In genomic region chr19:42042455-42043170, GRCh38 we compare ENCODE assay signal across 18 cellular contexts. TPM values are rescaled to one million over a fixed set of nuclear protein-coding genes. Genes with fewer than 3 reads are reported as not detected.
DNase-seq lines count a peak whose midpoint lies in the region; ATAC-seq, FAIRE-seq and TF ChIP-seq lines count a peak whose summit lies in the region.
"Had no signal": no experiment of that assay in that cellular context is flagged by ENCODE, and none has a peak within 500 bp of the region (broad histone marks: within the 10 kb centered on the region; RNA-seq: fewer than 3 reads in every experiment).

No MANE protein-coding gene starts in this region.

- H4K8ac ChIP-seq in H1 (ENCODE audit: extremely low read depth, insufficient read depth, low read length), result peak overlapping the region; percentile 43; the same call in 1 of the 2 replicates

- H3K4me3 ChIP-seq in left ventricle myocardium inferior (no peak overlapping the region), heart left ventricle (no peak overlapping the region), H1 (ENCODE audit: extremely low read depth in 1 of 4, insufficient read depth in 2 of 4, low read depth in 3 of 4, low read length in 4 of 4) (no peak overlapping the region)
- H3K4me3 ChIP-seq: GM12878 had no signal

- H4K91ac ChIP-seq in H1 (replicated peaks; ENCODE audit: insufficient read length, low read length), result no peak overlapping the region

- H3K79me2 ChIP-seq in H1 (ENCODE audit: control insufficient read depth in 1 of 2, insufficient read depth in 2 of 2, low read length in 2 of 2), result no peaks in the 10 kb centered on the region

- H3K4me1 ChIP-seq in left ventricle myocardium inferior (peaks cover 33% of the 10 kb centered on the region), heart left ventricle (peaks cover 0 to 31% (median 8%) of the 10 kb centered on the region in 12 donors), H1 (replicated peaks in 1 of 4; ENCODE audit: control insufficient read depth in 3 of 4, insufficient read depth in 4 of 4, low read length in 3 of 4) (no peaks in the 10 kb centered on the region)

- H3K27me3 ChIP-seq in left ventricle myocardium inferior (ENCODE audit: low read depth) (no peaks in the 10 kb centered on the region), heart left ventricle (no peaks in the 10 kb centered on the region), H1 (replicated peaks in 1 of 4; ENCODE audit: control insufficient read depth in 3 of 4, extremely low read depth in 1 of 4, insufficient read depth in 3 of 4, low read length in 3 of 4) (no peaks in the 10 kb centered on the region)

- POLR2A ChIA-PET in H1 (lab: Charles Lee; ENCODE audit: partially characterized antibody), result interaction anchor here (1.0 to 1.4 kb wide), 3 partner anchors 10 to 19 kb away, joined by 3 to 4 read pairs (median 3); no protein-coding TSS in a partner anchor

- H3K9ac ChIP-seq in H1 (replicated peaks in 1 of 4; ENCODE audit: extremely low read depth in 1 of 4, low read depth in 3 of 4, low read length in 3 of 4), result no peak overlapping the region

- intact Hi-C loops in left ventricle myocardium inferior (cut with micrococcal nuclease) (no loop called here), heart left ventricle (cut with DNase I) (no loop called here)

- no peak overlapping the region for H3K4me2 ChIP-seq in H1 (ENCODE audit: insufficient read depth in 1 of 2, low read depth in 2 of 2, low read length in 2 of 2)

- H3K36me3 ChIP-seq in left ventricle myocardium inferior (no peaks in the 10 kb centered on the region), heart left ventricle (no peaks in the 10 kb centered on the region), H1 (ENCODE audit: control insufficient read depth in 2 of 4, insufficient read depth in 4 of 4, low read length in 3 of 4) (peaks cover 22 to 52% (median 39%) of the 10 kb centered on the region in 4 experiments; a peak in 6 of 8 replicates)

- TF ChIP-seq RAD21 in H1 (IDR thresholded peaks at IDR 0.05 in 1 of 2, conservative IDR thresholded peaks at IDR 0.05 in 1 of 2; ENCODE audit: low read depth in 2 of 2, low read length in 2 of 2), result no peak

- no peak overlapping the region for H3K4ac ChIP-seq in H1 (replicated peaks; ENCODE audit: insufficient read length, low read depth, low read length)

- no peak overlapping the region for H2BK120ac ChIP-seq in H1 (replicated peaks; ENCODE audit: low read depth, low read length)

- H3K23me2 ChIP-seq in H1 (ENCODE audit: low read depth, low read length), result no peaks in the 10 kb centered on the region

- 86 to 93% (median 89%) methylated on average over 16 to 30 of the region's 30 CpGs for WGBS in heart left ventricle, 4 donors
- 90% methylated on average over 28 of the region's 30 CpGs; no CpG with 5 or more reads in 1 of the 2 experiments for WGBS in H1 (ENCODE audit: extremely low coverage in 1 of 2, insufficient coverage in 1 of 2, insufficient read length in 1 of 2, insufficient replicate concordance in 2 of 2, low coverage in 1 of 2, low lambda C conversion rate in 2 of 2, missing lambda C conversion rate in 1 of 2), 2 experiments

- H2BK5ac ChIP-seq in H1 (ENCODE audit: low read depth, low read length), result no peak overlapping the region

- FAIRE-seq in H1 (lab: Jason Lieb, UNC), result no peak
- FAIRE-seq: GM12878, GM18507 had no signal

- H3K79me1 ChIP-seq in H1 (ENCODE audit: low read depth, low read length), result no peaks in the 10 kb centered on the region; the same call in 1 of the 2 replicates

- H4K5ac ChIP-seq in H1 (ENCODE audit: insufficient read length, low read depth, low read length), result no peak overlapping the region

- H4K20me1 ChIP-seq in H1 (replicated peaks in 1 of 2; ENCODE audit: control insufficient read depth in 1 of 2, insufficient read depth in 2 of 2, low read length in 2 of 2), result peaks cover 3 to 8% of the 10 kb centered on the region in 2 experiments

- ATAC-seq in heart left ventricle, result no peak
- ATAC-seq: GM12878 had no signal

- TF ChIP-seq POLR2A in heart left ventricle (IDR thresholded peaks at IDR 0.05) (no peak), H1 (IDR thresholded peaks at IDR 0.05; ENCODE audit: control extremely low read depth in 1 of 2, low read depth in 2 of 2, low read length in 2 of 2) (no peak)

- CTCF ChIA-PET in H1 (lab: Charles Lee; ENCODE audit: partially characterized antibody), result interaction anchor here (1.5 to 3.0 kb wide), 3 partner anchors 9 to 19 kb away, joined by 4 to 15 read pairs (median 5); no protein-coding TSS in a partner anchor

- H2BK20ac ChIP-seq in H1 (ENCODE audit: low read length), result no peak overlapping the region

- no peak overlapping the region for H3K23ac ChIP-seq in H1 (ENCODE audit: insufficient read length)

- H3K27ac ChIP-seq in left ventricle myocardium inferior (replicated peaks) (peak overlapping the region; percentile 93), heart left ventricle (peak overlapping the region in 4 of 12 donors; percentile 20 to 49 (median 45)), H1 (ENCODE audit: low read depth, low read length) (no peak overlapping the region), temporal lobe (ENCODE audit: low read depth, low read length) (peak overlapping the region; percentile 75)
- H3K27ac ChIP-seq: 22Rv1 had no signal

- H3K9me3 ChIP-seq in left ventricle myocardium inferior (replicated peaks), result no peaks in the 10 kb centered on the region
- no peaks in the 10 kb centered on the region for H3K9me3 ChIP-seq in heart left ventricle
- H3K9me3 ChIP-seq in H1 (ENCODE audit: insufficient read depth in 2 of 2, low read depth in 1 of 2, low read length in 1 of 2), result no peaks in the 10 kb centered on the region

- H2BK15ac ChIP-seq in H1 (ENCODE audit: low read length), result no peak overlapping the region

- no peak overlapping the region for H3K14ac ChIP-seq in H1 (ENCODE audit: insufficient read length)

- no peak overlapping the region for H2AFZ ChIP-seq in H1 (ENCODE audit: low read length)

- no peak overlapping the region for H2AK5ac ChIP-seq in H1 (ENCODE audit: low read depth, low read length)

- no peak overlapping the region for H3K18ac ChIP-seq in H1 (ENCODE audit: extremely low read depth, low read length)

- TF ChIP-seq CTCF in left ventricle myocardium inferior (IDR thresholded peaks at IDR 0.05; ENCODE audit: borderline replicate concordance) (no peak), heart left ventricle (IDR thresholded peaks at IDR 0.05) (no peak), H1 (IDR thresholded peaks at IDR 0.05; ENCODE audit: control extremely low read depth in 1 of 3, insufficient read depth in 1 of 3, low read depth in 1 of 3, low read length in 3 of 3) (no peak)

- TF ChIP-seq EP300 in H1 (IDR thresholded peaks at IDR 0.05; ENCODE audit: borderline replicate concordance in 1 of 2, low read depth in 2 of 2, low read length in 2 of 2), result no peak

- DNase-seq in left ventricle myocardium inferior (no peak), heart left ventricle (no peak), NCI-H82 (lab: John Stamatoyannopoulos, UW) (peak; percentile 72), H1 (ENCODE audit: low read depth in 1 of 2, low spot score in 2 of 2) (no peak), kidney glomerular epithelial cell (lab: John Stamatoyannopoulos, UW) (no peak), mesenteric fat pad (ENCODE audit: low spot score) (no peak)
- no peak for DNase-seq in activated CD8-positive, alpha-beta memory T cell treated with anti-CD3 and anti-CD28 coated beads, Interleukin-2, amount 50 U/mL, for 48 hours
- DNase-seq: HCEC 1CT; IMR-90; NCI-H1436 treated with DMSO at 0.1 percent for 48 hours; NCI-H510A; NK-92 treated with Interleukin-12 subunit alpha and Interleukin-12 subunit beta, amount 100 ng/mL, for 24 hours; OCI-M1 had no signal

- no peak overlapping the region for H2BK12ac ChIP-seq in H1 (ENCODE audit: low read depth, low read length)

- no peak overlapping the region for H3K56ac ChIP-seq in H1 (replicated peaks; ENCODE audit: insufficient read length, low read depth, low read length)

RNA-seq across cellular contexts. Expression of gene GRIK5, which starts 27.4 kb away (rescaled TPM):
- total RNA-seq in left ventricle myocardium inferior (2.1 TPM), heart left ventricle (1 to 10 TPM; 1.4 to 9.0 (median 3.6) TPM), temporal lobe (37.1 TPM), mesenteric fat pad (0.80 TPM)
- polyA plus RNA-seq in heart left ventricle (under 1 TPM; 0.28 to 0.72 TPM), H1 (2011; rRNA removed) (17.8 and 25.3 TPM in 2 replicates)
- 42.9 and 45.1 TPM in 2 replicates for total RNA-seq in H1 (2021; fragmentation: NEBNext Ultra II Directional; extraction: Animal tissue kit (Norgen Biotek cat#: 25700))
- 14.1 TPM for polyA plus RNA-seq in H1 (2011; cell fraction: cytosol; rRNA removed)
- 57.6 TPM for polyA plus RNA-seq in H1 (2011; cell fraction: nucleus; rRNA removed)
- 29.3 to 50.3 TPM (median 45.8 TPM) in 4 replicates for polyA plus RNA-seq in H1 (2012, experiment 1 of 2)
- polyA plus RNA-seq in H1 (2012, experiment 2 of 2), result 31.9 TPM
- polyA plus RNA-seq in H1 (2013, experiment 1 of 2), result 28.4 TPM
- 28.1 TPM for polyA plus RNA-seq in H1 (2013, experiment 2 of 2)
- 23.8 and 25.7 TPM in 2 replicates for polyA minus RNA-seq in H1 (2011; rRNA and poly(A)+ RNA removed)
- polyA minus RNA-seq in H1 (2011; cell fraction: cytosol; rRNA and poly(A)+ RNA removed), result 22.3 TPM
- 21.2 TPM for polyA minus RNA-seq in H1 (2011; cell fraction: nucleus; rRNA and poly(A)+ RNA removed)
- total RNA-seq: HT-29, IMR-90 had no signal

RNA-seq across cellular contexts. Expression of gene ZNF574, which starts 33.4 kb away (rescaled TPM):
- 7.1 TPM for total RNA-seq in left ventricle myocardium inferior
- 10 to 100 TPM in 3 of 9 donors, 1 to 10 TPM in 6; 6.3 to 17.7 (median 8.8) TPM for total RNA-seq in heart left ventricle
- 1 to 10 TPM; 5.1 to 6.9 TPM for polyA plus RNA-seq in heart left ventricle
- 27.0 and 28.6 TPM in 2 replicates for total RNA-seq in H1 (2021; fragmentation: NEBNext Ultra II Directional; extraction: Animal tissue kit (Norgen Biotek cat#: 25700))
- 38.8 and 53.8 TPM in 2 replicates for polyA plus RNA-seq in H1 (2011; rRNA removed)
- 27.7 TPM for polyA plus RNA-seq in H1 (2011; cell fraction: cytosol; rRNA removed)
- polyA plus RNA-seq in H1 (2011; cell fraction: nucleus; rRNA removed), result 31.4 TPM
- 12.2 to 27.2 TPM (median 24.2 TPM) in 4 replicates for polyA plus RNA-seq in H1 (2012, experiment 1 of 2)
- 22.8 TPM for polyA plus RNA-seq in H1 (2012, experiment 2 of 2)
- polyA plus RNA-seq in H1 (2013, experiment 1 of 2), result 13.2 TPM
- 11.9 TPM for polyA plus RNA-seq in H1 (2013, experiment 2 of 2)
- polyA minus RNA-seq in H1 (2011; rRNA and poly(A)+ RNA removed), result 41.6 and 41.8 TPM in 2 replicates
- polyA minus RNA-seq in H1 (2011; cell fraction: cytosol; rRNA and poly(A)+ RNA removed), result 35.7 TPM
- polyA minus RNA-seq in H1 (2011; cell fraction: nucleus; rRNA and poly(A)+ RNA removed), result 29.8 TPM
- 9.8 TPM for total RNA-seq in temporal lobe
- 8.9 TPM for total RNA-seq in mesenteric fat pad

RNA-seq across cellular contexts. Expression of gene ATP1A3, which starts 48.6 kb away (rescaled TPM):
- total RNA-seq in left ventricle myocardium inferior (375 TPM), heart left ventricle (100 to 1,000 TPM; 165 to 414 (median 231) TPM), temporal lobe (200 TPM), mesenteric fat pad (not detected)
- polyA plus RNA-seq in heart left ventricle (100 to 1,000 TPM in 1 of 2 donors, 10 to 100 TPM in 1; 48.3 to 117 TPM), H1 (2011; rRNA removed) (11.1 and 19.2 TPM in 2 replicates)
- total RNA-seq in H1 (2021; fragmentation: NEBNext Ultra II Directional; extraction: Animal tissue kit (Norgen Biotek cat#: 25700)), result 35.8 and 41.2 TPM in 2 replicates
- polyA plus RNA-seq in H1 (2011; cell fraction: cytosol; rRNA removed), result 5.9 TPM
- polyA plus RNA-seq in H1 (2011; cell fraction: nucleus; rRNA removed), result 20.8 TPM
- 30.8 to 45.2 TPM (median 38.2 TPM) in 4 replicates for polyA plus RNA-seq in H1 (2012, experiment 1 of 2)
- 33.0 TPM for polyA plus RNA-seq in H1 (2012, experiment 2 of 2)
- 44.9 TPM for polyA plus RNA-seq in H1 (2013, experiment 1 of 2)
- 43.1 TPM for polyA plus RNA-seq in H1 (2013, experiment 2 of 2)
- 24.6 and 27.9 TPM in 2 replicates for polyA minus RNA-seq in H1 (2011; rRNA and poly(A)+ RNA removed)
- 20.7 TPM for polyA minus RNA-seq in H1 (2011; cell fraction: cytosol; rRNA and poly(A)+ RNA removed)
- polyA minus RNA-seq in H1 (2011; cell fraction: nucleus; rRNA and poly(A)+ RNA removed), result 10.7 TPM

Comparison
In these comparisons a context has a peak if more than half of its experiments do, and no peak if none do; other contexts are left out.
1. RNA of gene ATP1A3, which starts 48.6 kb away (total RNA-seq): 375 TPM in left ventricle myocardium inferior (single experiment), 165 to 414 TPM in heart left ventricle, 200 TPM in temporal lobe (single experiment) and 35.8 to 41.2 TPM in H1; not detected in mesenteric fat pad (single experiment); every median in the first group is over 10 times any median in the second.